In genomic region chr4:53362093-53362492, GRCh38 we compare ENCODE assay signal across 20 cellular contexts. TPM values are rescaled to one million over a fixed set of nuclear protein-coding genes. Genes with fewer than 3 reads are reported as not detected.
A peak's percentile ranks its signal among the peaks of the same experiment; 100 is the strongest.
DNase-seq lines count a peak whose midpoint lies in the region; ATAC-seq and TF ChIP-seq lines count a peak whose summit lies in the region.
"Had no signal": no experiment of that assay in that cellular context is flagged by ENCODE, and none has a peak within 500 bp of the region (broad histone marks: within the 10 kb centered on the region; RNA-seq: fewer than 3 reads in every experiment).

No MANE protein-coding gene starts in this region.

- H3K4me1 Mint-ChIP-seq in activated naive CD8-positive, alpha-beta T cell treated with anti-CD3 and anti-CD28 coated beads for 36 hours = peaks cover 44% of the 10 kb centered on the region
- H3K4me1 Mint-ChIP-seq in nephron = peaks cover 41% of the 10 kb centered on the region

- H4K20me1 ChIP-seq in SK-N-SH (ENCODE audit: insufficient read depth) = no peaks in the 10 kb centered on the region

- POLR2A ChIA-PET in SK-N-SH (lab: Yijun Ruan, JAX) (no interaction called here), HEK293 (lab: Yijun Ruan, JAX) (no interaction called here)

- peak overlapping the region; percentile 91; the same call in 1 of the 2 replicates for H3K4me2 ChIP-seq in SK-N-SH

- no peak for TF ChIP-seq RAD21 in SK-N-SH (IDR thresholded peaks at IDR 0.05; ENCODE audit: low read length)

- TF ChIP-seq EP300 in SK-N-SH (IDR thresholded peaks at IDR 0.05; ENCODE audit: borderline replicate concordance in 1 of 2, low read depth in 1 of 2, low read length in 1 of 2) = no peak

- peaks cover 23% of the 10 kb centered on the region for H3K36me3 Mint-ChIP-seq in activated naive CD8-positive, alpha-beta T cell treated with anti-CD3 and anti-CD28 coated beads for 36 hours
- H3K36me3 Mint-ChIP-seq in nephron (ENCODE audit: low read depth) = no peaks in the 10 kb centered on the region

- no peak overlapping the region for H3K9ac ChIP-seq in SK-N-SH

- TF ChIP-seq CTCF in SK-N-SH (IDR thresholded peaks at IDR 0.05) (no peak), HEK293 (tag by site-specific recombination; IDR thresholded peaks at IDR 0.05) (no peak), nephron (IDR thresholded peaks at IDR 0.05; ENCODE audit: unreplicated experiment in 3 of 3) (no peak)

- H3K9me2 ChIP-seq in SK-N-SH = no peaks in the 10 kb centered on the region

- peaks cover 0 to 11% of the 10 kb centered on the region in 2 experiments; a peak in 2 of 4 replicates for H3K4me1 ChIP-seq in SK-N-SH (ENCODE audit: control insufficient read depth in 1 of 2, insufficient read depth in 2 of 2, low read depth in 1 of 2, low read length in 1 of 2)
- no peaks in the 10 kb centered on the region for H3K4me1 ChIP-seq in HEK293 (ENCODE audit: control insufficient read depth, insufficient read depth, low read length)

- no peaks in the 10 kb centered on the region for H3K9me3 Mint-ChIP-seq in activated naive CD8-positive, alpha-beta T cell treated with anti-CD3 and anti-CD28 coated beads for 36 hours
- H3K9me3 Mint-ChIP-seq in nephron = no peaks in the 10 kb centered on the region
- H3K9me3 Mint-ChIP-seq: dendritic cell treated with granulocyte-macrophage colony-stimulating factor and Interleukin-4, amounts not matched to agents 40 ng/mL and 50 ng/mL, for 4 days; IgD-negative memory B cell had no signal

- no peak overlapping the region for H3K27ac Mint-ChIP-seq in activated naive CD8-positive, alpha-beta T cell treated with anti-CD3 and anti-CD28 coated beads for 36 hours
- no peak overlapping the region for H3K27ac Mint-ChIP-seq in nephron
- H3K27ac Mint-ChIP-seq: dendritic cell treated with granulocyte-macrophage colony-stimulating factor and Interleukin-4, amounts not matched to agents 40 ng/mL and 50 ng/mL, for 4 days had no signal

- CTCF ChIA-PET in SK-N-SH (lab: Yijun Ruan, JAX) (no interaction called here), HEK293 (lab: Yijun Ruan, JAX) (no interaction called here)

- no peak overlapping the region for H3K27ac ChIP-seq in SK-N-SH (ENCODE audit: low read depth in 2 of 2, low read length in 1 of 2)
- H3K27ac ChIP-seq in HEK293 (ENCODE audit: extremely low read depth, low read depth, low read length) = no peak overlapping the region
- H3K27ac ChIP-seq: 22Rv1, ascending aorta, heart right ventricle, thyroid gland had no signal

- H3K79me2 ChIP-seq in SK-N-SH (ENCODE audit: insufficient read depth) = peaks cover 77% of the 10 kb centered on the region

- 61% methylated on average over 1 of the region's 1 CpG for WGBS in SK-N-SH (ENCODE audit: low lambda C conversion rate)

- no peak overlapping the region for H2AFZ ChIP-seq in SK-N-SH (ENCODE audit: low read depth)

- no peak for DNase-seq in SK-N-SH
- DNase-seq in activated naive CD8-positive, alpha-beta T cell treated with anti-CD3 and anti-CD28 coated beads for 36 hours = no peak
- DNase-seq in hippocampal formation (lab: John Stamatoyannopoulos, UW) = no peak
- no peak for DNase-seq in UCSD-AML1 (lab: John Stamatoyannopoulos, UW; ENCODE audit: unreplicated experiment)
- DNase-seq: Calu3, erythroblast, GF-D8, heart right ventricle, left cardiac atrium, NCI-H1436 treated with DMSO at 0.1 percent for 48 hours, NCI-H446, thyroid gland had no signal

- no peak for ATAC-seq in SK-N-SH treated with all-trans-retinoic acid at 6 μM for 48 hours
- no peak for ATAC-seq in HG03469 (IDR thresholded peaks at IDR 0.05; ENCODE audit: unreplicated experiment)
- ATAC-seq: heart right ventricle, left cardiac atrium had no signal

- H3K36me3 ChIP-seq in SK-N-SH (replicated peaks in 1 of 2; ENCODE audit: control insufficient read depth in 1 of 2, insufficient read depth in 2 of 2, low read length in 1 of 2) (peaks cover 0 to 15% of the 10 kb centered on the region in 2 experiments), HEK293 (ENCODE audit: control insufficient read depth in 2 of 2, insufficient read depth in 1 of 2, low read length in 2 of 2) (no peaks in the 10 kb centered on the region)
- H3K36me3 ChIP-seq: ascending aorta, thyroid gland had no signal

- H3K4me3 Mint-ChIP-seq in activated naive CD8-positive, alpha-beta T cell treated with anti-CD3 and anti-CD28 coated beads for 36 hours = peak overlapping the region; percentile 68
- peak overlapping the region; percentile 47 to 74 (median 68) for H3K4me3 Mint-ChIP-seq in nephron
- H3K4me3 Mint-ChIP-seq: dendritic cell treated with granulocyte-macrophage colony-stimulating factor and Interleukin-4, amounts not matched to agents 40 ng/mL and 50 ng/mL, for 4 days had no signal

- no peaks in the 10 kb centered on the region for H3K27me3 Mint-ChIP-seq in activated naive CD8-positive, alpha-beta T cell treated with anti-CD3 and anti-CD28 coated beads for 36 hours
- H3K27me3 Mint-ChIP-seq in nephron (ENCODE audit: low read depth) = peaks cover 4% of the 10 kb centered on the region
- H3K27me3 Mint-ChIP-seq: dendritic cell treated with granulocyte-macrophage colony-stimulating factor and Interleukin-4, amounts not matched to agents 40 ng/mL and 50 ng/mL, for 4 days; IgD-negative memory B cell had no signal

- H3F3A ChIP-seq in SK-N-SH (replicated peaks; ENCODE audit: insufficient read depth) = no peaks in the 10 kb centered on the region

- H3K27me3 ChIP-seq in SK-N-SH (ENCODE audit: insufficient read depth) = no peaks in the 10 kb centered on the region
- H3K27me3 ChIP-seq: ascending aorta, heart right ventricle, thyroid gland had no signal

- H3K9me3 ChIP-seq in SK-N-SH = no peaks in the 10 kb centered on the region
- no peaks in the 10 kb centered on the region for H3K9me3 ChIP-seq in HEK293 (ENCODE audit: control insufficient read depth, insufficient read depth, low read depth, low read length)
- H3K9me3 ChIP-seq: ascending aorta, heart right ventricle, thyroid gland had no signal

- H3K4me3 ChIP-seq in SK-N-SH (ENCODE audit: low read depth in 2 of 2, low read length in 1 of 2) (no peak overlapping the region), HEK293 (ENCODE audit: low read depth, low read length) (no peak overlapping the region)
- H3K4me3 ChIP-seq: ascending aorta, heart right ventricle, thyroid gland had no signal

TF ChIP-seq in SK-N-SH, 30 proteins besides CTCF, POLR2A, EP300 and RAD21:
- TF ChIP-seq USF1 (IDR thresholded peaks at IDR 0.05; ENCODE audit: borderline replicate concordance, low read depth) = no peak

TF ChIP-seq in SK-N-SH treated with all-trans-retinoic acid at 6 μM for 48 hours, 23 proteins besides CTCF, POLR2A, EP300 and RAD21 (continues in another document):
- TF ChIP-seq ZNF565 (CRISPR knock-in tag; conservative IDR thresholded peaks at IDR 0.05; ENCODE audit: low read depth) (no peak), PATZ1 (CRISPR knock-in tag; IDR thresholded peaks at IDR 0.05; ENCODE audit: borderline replicate concordance) (no peak), ARNTL (CRISPR knock-in tag; IDR thresholded peaks at IDR 0.05; ENCODE audit: borderline replicate concordance, low read depth) (no peak), ZC3H10 (CRISPR knock-in tag; IDR thresholded peaks at IDR 0.05) (no peak), ESRRG (CRISPR knock-in tag; IDR thresholded peaks at IDR 0.05) (no peak), ZFP30 (CRISPR knock-in tag; IDR thresholded peaks at IDR 0.05) (no peak)

TF ChIP-seq in HEK293, 187 proteins besides CTCF, POLR2A, EP300 and RAD21:
- TF ChIP-seq ZNF623 (tag by site-specific recombination; IDR thresholded peaks at IDR 0.05) (peak; percentile 78), ZNF518A (tag by site-specific recombination; conservative IDR thresholded peaks at IDR 0.05; ENCODE audit: low read depth) (no peak)

RNA-seq across cellular contexts. Expression of gene SCFD2, which starts 3.8 kb away (rescaled TPM):
- polyA plus RNA-seq in SK-N-SH (2012; rRNA removed) = 14.1 and 16.0 TPM in 2 replicates
- polyA plus RNA-seq in SK-N-SH (2012; cell fraction: cytosol; rRNA removed) = 7.7 and 11.6 TPM in 2 replicates
- polyA plus RNA-seq in SK-N-SH (2012; cell fraction: nucleus; rRNA removed) = 12.6 and 15.1 TPM in 2 replicates
- total RNA-seq in activated naive CD8-positive, alpha-beta T cell treated with anti-CD3 and anti-CD28 coated beads for 36 hours = 10 to 100 TPM; 21.9 to 23.7 TPM

RNA-seq across cellular contexts. Expression of gene FIP1L1, which starts 15.3 kb away (rescaled TPM):
- polyA plus RNA-seq in SK-N-SH (2012; rRNA removed) = 20.2 and 20.3 TPM in 2 replicates
- 23.4 and 28.6 TPM in 2 replicates for polyA plus RNA-seq in SK-N-SH (2012; cell fraction: cytosol; rRNA removed)
- 31.3 and 38.8 TPM in 2 replicates for polyA plus RNA-seq in SK-N-SH (2012; cell fraction: nucleus; rRNA removed)
- total RNA-seq in activated naive CD8-positive, alpha-beta T cell treated with anti-CD3 and anti-CD28 coated beads for 36 hours = 10 to 100 TPM; 76.6 to 82.3 TPM
